Comparison of ENCODE assay signal across 8 cellular contexts in genomic region chr1:212607924-212608208, GRCh38. TPM values are rescaled to one million over a fixed set of nuclear protein-coding genes. Genes with fewer than 3 reads are reported as not detected.
A peak's percentile ranks its signal among the peaks of the same experiment; 100 is the strongest.
DNase-seq lines count a peak whose midpoint lies in the region; TF ChIP-seq lines count a peak whose summit lies in the region.

No MANE protein-coding gene starts in this region.

- TF ChIP-seq CTCF in HEK293 (tag by site-specific recombination; IDR thresholded peaks at IDR 0.05) (no peak), fibroblast of mammary gland (conservative IDR thresholded peaks at IDR 0.05; ENCODE audit: control insufficient read depth, insufficient read depth, low read depth, low read length) (no peak), parathyroid adenoma (IDR thresholded peaks at IDR 0.05) (no peak)

- H3K4me2 ChIP-seq in parathyroid adenoma (ENCODE audit: low read length), result peak overlapping the region; percentile 77

- DNase-seq in SJCRH30 (no peak), fibroblast of mammary gland (ENCODE audit: low read depth) (no peak), HT-29 (ENCODE audit: low spot score) (no peak), NAMALWA (ENCODE audit: low spot score) (no peak)
- no peak for DNase-seq in NK-92 treated with Interleukin-12 subunit alpha and Interleukin-12 subunit beta, amount 100 ng/mL, for 24 hours (lab: John Stamatoyannopoulos, UW)

- H3K4me1 ChIP-seq in HEK293 (ENCODE audit: control insufficient read depth, insufficient read depth, low read length) (peaks cover 14% of the 10 kb centered on the region), SJCRH30 (peaks cover 44% of the 10 kb centered on the region), parathyroid adenoma (peaks cover 3% of the 10 kb centered on the region)

- H3K4me3 ChIP-seq in GM08714 (ENCODE audit: low read length), result peak overlapping the region; percentile 92
- peak overlapping the region; percentile 63 for H3K4me3 ChIP-seq in HEK293 (ENCODE audit: low read depth, low read length)
- peak overlapping the region; percentile 93 for H3K4me3 ChIP-seq in SJCRH30
- peak overlapping the region; percentile 57 for H3K4me3 ChIP-seq in fibroblast of mammary gland (ENCODE audit: control insufficient read depth, low read depth, low read length)
- H3K4me3 ChIP-seq in parathyroid adenoma (ENCODE audit: low read depth, low read length), result peak overlapping the region; percentile 92

- H3K27me3 ChIP-seq in SJCRH30, result no peaks in the 10 kb centered on the region
- H3K27me3 ChIP-seq in parathyroid adenoma (ENCODE audit: control insufficient read depth, insufficient read depth, low read length), result no peaks in the 10 kb centered on the region

- H3K9me3 ChIP-seq in HEK293 (ENCODE audit: control insufficient read depth, insufficient read depth, low read depth, low read length) (no peaks in the 10 kb centered on the region), SJCRH30 (replicated peaks) (no peaks in the 10 kb centered on the region), parathyroid adenoma (ENCODE audit: control insufficient read depth, low read length) (no peaks in the 10 kb centered on the region)

- CTCF ChIA-PET in HEK293 (lab: Yijun Ruan, JAX), result interaction anchor here (0.7 to 2.7 kb wide), 5 partner anchors 11 to 177 kb away, joined by 3 to 11 read pairs (median 3); no protein-coding TSS in a partner anchor

- no peaks in the 10 kb centered on the region for H3K79me2 ChIP-seq in parathyroid adenoma

- POLR2A ChIA-PET in HEK293 (lab: Yijun Ruan, JAX), result interaction anchor here (0.6 to 3.3 kb wide), 52 partner anchors 9 to 1381 kb away, joined by 3 to 79 read pairs (median 7); partner anchors contain the start of genes BATF3, DTL, FLVCR1 and INTS7

- H3K27ac ChIP-seq in HEK293 (ENCODE audit: extremely low read depth, low read depth, low read length) (peak overlapping the region; percentile 68), SJCRH30 (peak overlapping the region; percentile 95), parathyroid adenoma (peak overlapping the region; percentile 87)

- H3K36me3 ChIP-seq in HEK293 (ENCODE audit: control insufficient read depth in 2 of 2, insufficient read depth in 1 of 2, low read length in 2 of 2), result no peaks in the 10 kb centered on the region
- H3K36me3 ChIP-seq in SJCRH30, result no peaks in the 10 kb centered on the region
- no peaks in the 10 kb centered on the region for H3K36me3 ChIP-seq in parathyroid adenoma (ENCODE audit: control insufficient read depth, insufficient read depth, low read length)

- H2AFZ ChIP-seq in parathyroid adenoma, result peak overlapping the region; percentile 82

- no peak overlapping the region for H3K9ac ChIP-seq in parathyroid adenoma

TF ChIP-seq in HEK293, 187 proteins besides CTCF, POLR2A, EP300 and RAD21:
- TF ChIP-seq YY1 (tag by site-specific recombination; IDR thresholded peaks at IDR 0.05), result no peak
- TF ChIP-seq ZNF585B (tag by site-specific recombination; IDR thresholded peaks at IDR 0.05), result no peak
- no peak for TF ChIP-seq KLF1 (tag by site-specific recombination; IDR thresholded peaks at IDR 0.05)
- TF ChIP-seq, protein P1, sequence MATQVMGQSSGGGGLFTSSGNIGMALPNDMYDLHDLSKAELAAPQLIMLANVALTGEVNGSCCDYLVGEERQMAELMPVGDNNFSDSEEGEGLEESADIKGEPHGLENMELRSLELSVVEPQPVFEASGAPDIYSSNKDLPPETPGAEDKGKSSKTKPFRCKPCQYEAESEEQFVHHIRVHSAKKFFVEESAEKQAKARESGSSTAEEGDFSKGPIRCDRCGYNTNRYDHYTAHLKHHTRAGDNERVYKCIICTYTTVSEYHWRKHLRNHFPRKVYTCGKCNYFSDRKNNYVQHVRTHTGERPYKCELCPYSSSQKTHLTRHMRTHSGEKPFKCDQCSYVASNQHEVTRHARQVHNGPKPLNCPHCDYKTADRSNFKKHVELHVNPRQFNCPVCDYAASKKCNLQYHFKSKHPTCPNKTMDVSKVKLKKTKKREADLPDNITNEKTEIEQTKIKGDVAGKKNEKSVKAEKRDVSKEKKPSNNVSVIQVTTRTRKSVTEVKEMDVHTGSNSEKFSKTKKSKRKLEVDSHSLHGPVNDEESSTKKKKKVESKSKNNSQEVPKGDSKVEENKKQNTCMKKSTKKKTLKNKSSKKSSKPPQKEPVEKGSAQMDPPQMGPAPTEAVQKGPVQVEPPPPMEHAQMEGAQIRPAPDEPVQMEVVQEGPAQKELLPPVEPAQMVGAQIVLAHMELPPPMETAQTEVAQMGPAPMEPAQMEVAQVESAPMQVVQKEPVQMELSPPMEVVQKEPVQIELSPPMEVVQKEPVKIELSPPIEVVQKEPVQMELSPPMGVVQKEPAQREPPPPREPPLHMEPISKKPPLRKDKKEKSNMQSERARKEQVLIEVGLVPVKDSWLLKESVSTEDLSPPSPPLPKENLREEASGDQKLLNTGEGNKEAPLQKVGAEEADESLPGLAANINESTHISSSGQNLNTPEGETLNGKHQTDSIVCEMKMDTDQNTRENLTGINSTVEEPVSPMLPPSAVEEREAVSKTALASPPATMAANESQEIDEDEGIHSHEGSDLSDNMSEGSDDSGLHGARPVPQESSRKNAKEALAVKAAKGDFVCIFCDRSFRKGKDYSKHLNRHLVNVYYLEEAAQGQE (tag by site-specific recombination; IDR thresholded peaks at IDR 0.05), result peak; percentile 45; the same call in 1 of the 2 replicates
- no peak for TF ChIP-seq GLIS1 (tag by site-specific recombination; IDR thresholded peaks at IDR 0.05)
- peak; percentile 71 for TF ChIP-seq ZBTB11 (tag by site-specific recombination; conservative IDR thresholded peaks at IDR 0.05; ENCODE audit: low read depth)
- no peak; the same call in 1 of the 2 replicates for TF ChIP-seq ZNF391 (tag by site-specific recombination; IDR thresholded peaks at IDR 0.05; ENCODE audit: borderline replicate concordance, low read depth)
- TF ChIP-seq ZBTB7A (tag by site-specific recombination; IDR thresholded peaks at IDR 0.05; ENCODE audit: low read depth), result no peak

RNA-seq across cellular contexts. Expression of gene ATF3, which starts 0.7 kb away (rescaled TPM):
- total RNA-seq in SJCRH30 (2014; rRNA removed; shearing (Covaris generic)), result 30.6 and 33.8 TPM in 2 replicates
- total RNA-seq in HT-29 (2014; rRNA removed; shearing (Covaris generic)), result 104 and 105 TPM in 2 replicates
